In the genomic region with DNA sequence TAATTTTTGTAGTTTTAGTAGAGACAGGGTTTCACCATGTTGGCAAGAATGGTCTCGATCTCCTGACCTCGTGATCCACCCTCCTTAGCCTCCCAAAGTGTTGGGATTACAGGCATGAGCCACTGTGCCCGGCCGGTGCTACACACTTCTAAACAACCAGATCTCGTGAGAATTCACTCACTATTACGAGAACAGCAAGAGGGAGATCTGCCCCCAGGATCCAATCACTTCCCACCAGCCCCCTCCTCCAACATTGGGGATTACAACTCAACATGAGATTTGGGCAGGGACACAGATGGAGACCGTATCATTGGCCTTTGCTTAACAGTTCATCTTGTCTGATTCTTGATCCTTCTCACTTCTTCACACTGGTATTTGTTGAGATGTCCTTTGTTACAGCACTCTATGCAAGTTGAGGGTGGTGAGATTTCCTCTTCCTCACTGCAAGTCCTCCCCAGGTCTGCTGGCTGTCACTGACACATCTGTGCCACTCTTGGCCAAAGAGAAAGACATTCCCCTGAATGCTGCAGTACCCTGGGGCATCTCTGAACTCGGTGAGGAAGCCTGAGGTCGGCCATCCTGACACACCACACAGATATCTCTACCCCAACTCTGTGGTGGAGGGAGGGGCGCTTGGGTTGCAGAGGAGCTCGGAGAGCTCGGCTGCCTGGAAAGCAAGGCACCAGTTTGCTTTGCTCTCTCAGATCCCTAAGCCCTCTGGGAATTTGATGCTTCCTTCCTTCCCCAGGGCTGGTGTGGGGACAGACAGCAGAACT, we compare ENCODE assay signal across 19 cellular contexts. TPM values are rescaled to one million over a fixed set of nuclear protein-coding genes. Genes with fewer than 3 reads are reported as not detected.
DNase-seq lines count a peak whose midpoint lies in the region; ATAC-seq and TF ChIP-seq lines count a peak whose summit lies in the region.
"Had no signal": no experiment of that assay in that cellular context is flagged by ENCODE, and none has a peak within 500 bp of the region (broad histone marks: within the 10 kb centered on the region; RNA-seq: fewer than 3 reads in every experiment).

No MANE protein-coding gene starts in this region.

- no peaks in the 10 kb centered on the region for H3K9me3 ChIP-seq in CD8-positive, alpha-beta memory T cell (ENCODE audit: low read length)
- no peaks in the 10 kb centered on the region for H3K9me3 ChIP-seq in psoas muscle
- H3K9me3 ChIP-seq: BE2C had no signal

- WGBS in psoas muscle, 3 donors: 72 to 83% (median 72%) methylated on average over 12 of the region's 12 CpGs

- CTCF ChIA-PET in CD8-positive, alpha-beta memory T cell (lab: Charles Lee): no interaction called here

- H3K27ac Mint-ChIP-seq in CD8-positive, alpha-beta memory T cell: peak overlapping the region in 6 of 8 donors; percentile 9 to 85 (median 64)
- no peak overlapping the region for H3K27ac Mint-ChIP-seq in activated T-helper 1 cell treated with anti-CD3 and anti-CD28 coated beads, Interleukin-12 subunit alpha, Interleukin-12 subunit beta, Interleukin-2, Interleukin-4 antibody, amounts not matched to agents 30 ng/mL and 10 ng/mL and 1 ng/mL, durations not matched to agents 14 hours and 24 hours and 36 hours
- H3K27ac Mint-ChIP-seq in nephron progenitor cell: peak overlapping the region; percentile 81

- ATAC-seq in HG03139 (IDR thresholded peaks at IDR 0.05; ENCODE audit: unreplicated experiment): no peak
- ATAC-seq in psoas muscle: no peak

- H3K4me3 ChIP-seq in CD8-positive, alpha-beta memory T cell (ENCODE audit: low read length): no peak overlapping the region
- H3K4me3 ChIP-seq in HL-60 (replicated peaks; ENCODE audit: insufficient read depth, low read length): no peak overlapping the region
- no peak overlapping the region for H3K4me3 ChIP-seq in psoas muscle
- H3K4me3 ChIP-seq: cardiac muscle cell had no signal

- no peak overlapping the region for H3K27ac ChIP-seq in CD8-positive, alpha-beta memory T cell (ENCODE audit: low read depth, low read length)
- peak overlapping the region; percentile 76 for H3K27ac ChIP-seq in HL-60 (replicated peaks)
- no peak overlapping the region for H3K27ac ChIP-seq in psoas muscle
- H3K27ac ChIP-seq: cardiac muscle cell had no signal

- intact Hi-C loops in activated T-helper 1 cell treated with anti-CD3 and anti-CD28 coated beads, Interleukin-12 subunit alpha, Interleukin-12 subunit beta, Interleukin-2, Interleukin-4 antibody, amounts not matched to agents 30 ng/mL and 10 ng/mL and 1 ng/mL, durations not matched to agents 14 hours and 24 hours and 36 hours (cut with micrococcal nuclease): no loop called here
- intact Hi-C loops in psoas muscle (cut with DNase I): no loop called here

- H3K27me3 Mint-ChIP-seq in CD8-positive, alpha-beta memory T cell: peaks cover 0 to 2% of the 10 kb centered on the region in 2 donors
- no peaks in the 10 kb centered on the region for H3K27me3 Mint-ChIP-seq in activated T-helper 1 cell treated with anti-CD3 and anti-CD28 coated beads, Interleukin-12 subunit alpha, Interleukin-12 subunit beta, Interleukin-2, Interleukin-4 antibody, amounts not matched to agents 30 ng/mL and 10 ng/mL and 1 ng/mL, durations not matched to agents 14 hours and 24 hours and 36 hours (ENCODE audit: insufficient read depth)
- peaks cover 5% of the 10 kb centered on the region for H3K27me3 Mint-ChIP-seq in nephron progenitor cell (ENCODE audit: low read depth, poor library complexity)
- H3K27me3 Mint-ChIP-seq: activated CD4-positive, alpha-beta T cell treated with anti-CD3 and anti-CD28 coated beads, Interleukin-2, amount 10 ng/mL, durations not matched to agents 7 days and 5 days had no signal

- no peaks in the 10 kb centered on the region for H3K27me3 ChIP-seq in CD8-positive, alpha-beta memory T cell (ENCODE audit: insufficient read depth, low read length, poor library complexity, severe bottlenecking)
- no peaks in the 10 kb centered on the region for H3K27me3 ChIP-seq in HL-60 (ENCODE audit: insufficient read depth, poor library complexity, severe bottlenecking)
- H3K27me3 ChIP-seq in psoas muscle (ENCODE audit: insufficient read depth in 3 of 3, low read length in 2 of 3): no peaks in the 10 kb centered on the region
- H3K27me3 ChIP-seq: BE2C, cardiac muscle cell had no signal

- peaks cover 40 to 53% (median 46%) of the 10 kb centered on the region in 3 donors for H3K4me1 Mint-ChIP-seq in CD8-positive, alpha-beta memory T cell
- H3K4me1 Mint-ChIP-seq in activated T-helper 1 cell treated with anti-CD3 and anti-CD28 coated beads, Interleukin-12 subunit alpha, Interleukin-12 subunit beta, Interleukin-2, Interleukin-4 antibody, amounts not matched to agents 30 ng/mL and 10 ng/mL and 1 ng/mL, durations not matched to agents 14 hours and 24 hours and 36 hours (ENCODE audit: low read depth): peaks cover 59% of the 10 kb centered on the region
- H3K4me1 Mint-ChIP-seq in nephron progenitor cell: peaks cover 47% of the 10 kb centered on the region

- peaks cover 27% of the 10 kb centered on the region for H3K4me1 ChIP-seq in CD8-positive, alpha-beta memory T cell (ENCODE audit: insufficient read depth, low read length)
- no peaks in the 10 kb centered on the region for H3K4me1 ChIP-seq in psoas muscle
- H3K4me1 ChIP-seq: BE2C had no signal

- no peak for DNase-seq in CD8-positive, alpha-beta memory T cell
- DNase-seq in HL-60 (ENCODE audit: low read depth in 1 of 2, low spot score in 1 of 2) (peak in 1 of 2 experiments; percentile 21), nephron progenitor cell (no peak), psoas muscle (no peak)
- no peak for DNase-seq in activated T-helper 1 cell treated with anti-CD3 and anti-CD28 coated beads, Interleukin-12 subunit alpha, Interleukin-12 subunit beta, Interleukin-2, Interleukin-4 antibody, amounts not matched to agents 30 ng/mL and 10 ng/mL and 1 ng/mL, durations not matched to agents 14 hours and 24 hours and 36 hours (ENCODE audit: low spot score)
- no peak for DNase-seq in stimulated activated CD4-positive, alpha-beta T cell treated with anti-CD3 and anti-CD28 coated beads, Interleukin-12 subunit alpha, Interleukin-12 subunit beta, amount 100 ng/mL, for 4 hours
- DNase-seq: activated CD4-positive, alpha-beta T cell treated with anti-CD3 and anti-CD28 coated beads, Interleukin-2, amount 10 ng/mL, durations not matched to agents 7 days and 5 days; BE2C; DMS53; effector CD8-positive, alpha-beta T cell; hippocampal formation; KG1; kidney glomerular epithelial cell; NCI-H1436; SIG-M5; stimulated activated CD4-positive, alpha-beta T cell treated with anti-CD3 and anti-CD28 coated beads, Interleukin-4, amount 100 ng/mL, for 24 hours; T1000 had no signal

- POLR2A ChIA-PET in CD8-positive, alpha-beta memory T cell (lab: Charles Lee): no interaction called here

- H3K4me3 Mint-ChIP-seq in CD8-positive, alpha-beta memory T cell: peak overlapping the region in 4 of 7 donors; percentile 17 to 38 (median 28)
- H3K4me3 Mint-ChIP-seq in activated T-helper 1 cell treated with anti-CD3 and anti-CD28 coated beads, Interleukin-12 subunit alpha, Interleukin-12 subunit beta, Interleukin-2, Interleukin-4 antibody, amounts not matched to agents 30 ng/mL and 10 ng/mL and 1 ng/mL, durations not matched to agents 14 hours and 24 hours and 36 hours: peak overlapping the region; percentile 2
- no peak overlapping the region for H3K4me3 Mint-ChIP-seq in nephron progenitor cell
- H3K4me3 Mint-ChIP-seq: activated CD4-positive, alpha-beta T cell treated with anti-CD3 and anti-CD28 coated beads, Interleukin-2, amount 10 ng/mL, durations not matched to agents 7 days and 5 days had no signal

- TF ChIP-seq CTCF in HL-60 (IDR thresholded peaks at IDR 0.05; ENCODE audit: insufficient read depth, low read length) (no peak), nephron progenitor cell (IDR thresholded peaks at IDR 0.05) (no peak), psoas muscle (IDR thresholded peaks at IDR 0.05) (no peak)

- peaks cover 0 to 2% (median 0%) of the 10 kb centered on the region in 5 donors for H3K9me3 Mint-ChIP-seq in CD8-positive, alpha-beta memory T cell
- H3K9me3 Mint-ChIP-seq in activated T-helper 1 cell treated with anti-CD3 and anti-CD28 coated beads, Interleukin-12 subunit alpha, Interleukin-12 subunit beta, Interleukin-2, Interleukin-4 antibody, amounts not matched to agents 30 ng/mL and 10 ng/mL and 1 ng/mL, durations not matched to agents 14 hours and 24 hours and 36 hours: no peaks in the 10 kb centered on the region
- H3K9me3 Mint-ChIP-seq in nephron progenitor cell: peaks cover 3% of the 10 kb centered on the region
- H3K9me3 Mint-ChIP-seq: activated CD4-positive, alpha-beta T cell treated with anti-CD3 and anti-CD28 coated beads, Interleukin-2, amount 10 ng/mL, durations not matched to agents 7 days and 5 days had no signal

- H3K36me3 Mint-ChIP-seq in CD8-positive, alpha-beta memory T cell: peaks cover 0 to 6% (median 0%) of the 10 kb centered on the region in 3 donors
- H3K36me3 Mint-ChIP-seq in activated T-helper 1 cell treated with anti-CD3 and anti-CD28 coated beads, Interleukin-12 subunit alpha, Interleukin-12 subunit beta, Interleukin-2, Interleukin-4 antibody, amounts not matched to agents 30 ng/mL and 10 ng/mL and 1 ng/mL, durations not matched to agents 14 hours and 24 hours and 36 hours (ENCODE audit: low read depth): peaks cover 14% of the 10 kb centered on the region
- no peaks in the 10 kb centered on the region for H3K36me3 Mint-ChIP-seq in nephron progenitor cell (ENCODE audit: low read depth)

- H3K36me3 ChIP-seq in CD8-positive, alpha-beta memory T cell (ENCODE audit: insufficient read depth, low read length): no peaks in the 10 kb centered on the region
- H3K36me3 ChIP-seq in psoas muscle (ENCODE audit: insufficient read depth in 1 of 2, low read depth in 1 of 2): no peaks in the 10 kb centered on the region
- H3K36me3 ChIP-seq: BE2C, cardiac muscle cell had no signal

RNA-seq across cellular contexts. Expression of gene SUB1, which starts 4.2 kb away (rescaled TPM):
- total RNA-seq in CD8-positive, alpha-beta memory T cell: 100 to 1,000 TPM; 484 to 511 TPM
- 476 TPM for polyA plus RNA-seq in CD8-positive, alpha-beta memory T cell
- total RNA-seq in activated T-helper 1 cell treated with anti-CD3 and anti-CD28 coated beads, Interleukin-12 subunit alpha, Interleukin-12 subunit beta, Interleukin-2, Interleukin-4 antibody, amounts not matched to agents 30 ng/mL and 10 ng/mL and 1 ng/mL, durations not matched to agents 14 hours and 24 hours and 36 hours: 408 and 428 TPM in 2 replicates
- total RNA-seq in psoas muscle: 100 to 1,000 TPM; 112 to 174 (median 150) TPM
- polyA plus RNA-seq in psoas muscle: 100 to 1,000 TPM; 102 to 175 (median 138) TPM
